ENCODE assay signal across 15 cellular contexts in genomic region chr4:77776182-77777134, GRCh38. TPM values are rescaled to one million over a fixed set of nuclear protein-coding genes. Genes with fewer than 3 reads are reported as not detected.
A peak's percentile ranks its signal among the peaks of the same experiment; 100 is the strongest.
DNase-seq lines count a peak whose midpoint lies in the region; ATAC-seq and TF ChIP-seq lines count a peak whose summit lies in the region.
"Had no signal": no experiment of that assay in that cellular context is flagged by ENCODE, and none has a peak within 500 bp of the region (broad histone marks: within the 10 kb centered on the region; RNA-seq: fewer than 3 reads in every experiment).

No MANE protein-coding gene starts in this region.

- peaks cover 41% of the 10 kb centered on the region for H3K36me3 Mint-ChIP-seq in activated CD8-positive, alpha-beta T cell treated with anti-CD3 and anti-CD28 coated beads for 36 hours (ENCODE audit: low read depth)
- H3K36me3 Mint-ChIP-seq in activated CD8-positive, alpha-beta T cell treated with anti-CD3 and anti-CD28 coated beads, Interleukin-2, amount 10 ng/mL, durations not matched to agents 7 days and 5 days (ENCODE audit: low read depth) = peaks cover 53% of the 10 kb centered on the region
- peaks cover 40% of the 10 kb centered on the region for H3K36me3 Mint-ChIP-seq in activated B cell treated with CpG ODN at 0.5 μM for 24 hours (ENCODE audit: low read depth)

- no peaks in the 10 kb centered on the region for H3K9me3 Mint-ChIP-seq in activated CD8-positive, alpha-beta T cell treated with anti-CD3 and anti-CD28 coated beads for 36 hours
- H3K9me3 Mint-ChIP-seq in activated CD8-positive, alpha-beta T cell treated with anti-CD3 and anti-CD28 coated beads, Interleukin-2, amount 10 ng/mL, durations not matched to agents 7 days and 5 days (ENCODE audit: insufficient read depth) = peaks cover 4% of the 10 kb centered on the region
- H3K9me3 Mint-ChIP-seq in activated B cell treated with CpG ODN at 0.5 μM for 24 hours = peaks cover 2% of the 10 kb centered on the region
- H3K9me3 Mint-ChIP-seq: neural progenitor cell had no signal

- H3F3A ChIP-seq in smooth muscle cell (ENCODE audit: low read depth) = no peaks in the 10 kb centered on the region

- no peaks in the 10 kb centered on the region for H3K27me3 Mint-ChIP-seq in activated CD8-positive, alpha-beta T cell treated with anti-CD3 and anti-CD28 coated beads for 36 hours
- H3K27me3 Mint-ChIP-seq in activated CD8-positive, alpha-beta T cell treated with anti-CD3 and anti-CD28 coated beads, Interleukin-2, amount 10 ng/mL, durations not matched to agents 7 days and 5 days (ENCODE audit: low read depth) = no peaks in the 10 kb centered on the region
- no peaks in the 10 kb centered on the region for H3K27me3 Mint-ChIP-seq in activated B cell treated with CpG ODN at 0.5 μM for 24 hours

- intact Hi-C loops in activated CD8-positive, alpha-beta T cell treated with anti-CD3 and anti-CD28 coated beads for 36 hours (cut with micrococcal nuclease) = no loop called here
- intact Hi-C loops in activated B cell treated with CpG ODN at 0.5 μM for 24 hours (cut with micrococcal nuclease) (no loop called here), left lung (cut with DNase I) (no loop called here)

- no peak for DNase-seq in activated CD8-positive, alpha-beta T cell treated with anti-CD3 and anti-CD28 coated beads for 36 hours
- no peak for DNase-seq in activated CD8-positive, alpha-beta T cell treated with anti-CD3 and anti-CD28 coated beads, Interleukin-2, amount 10 ng/mL, durations not matched to agents 7 days and 5 days
- DNase-seq in activated B cell treated with CpG ODN at 0.5 μM for 24 hours (no peak), iris pigment epithelial cell (ENCODE audit: low read depth) (peak; percentile 7), smooth muscle cell (lab: John Stamatoyannopoulos, UW; ENCODE audit: unreplicated experiment) (no peak), DMS79 (lab: John Stamatoyannopoulos, UW) (no peak), left lung (no peak)
- DNase-seq: ACHN; activated effector memory CD4-positive, alpha-beta T cell treated with Interleukin-2 at 50 U/mL for 16 hours; HCEC 1CT; NCI-H187 treated with DMSO at 0.1 percent for 48 hours; uterus had no signal

- 76% methylated on average over 6 of the region's 6 CpGs for WGBS in smooth muscle cell (ENCODE audit: low lambda C conversion rate)

- POLR2A ChIA-PET in activated CD8-positive, alpha-beta T cell treated with anti-CD3 and anti-CD28 coated beads for 36 hours (lab: Charles Lee) = interaction anchor here (1.3 kb wide), 1 partner anchor 10 kb away, joined by 4 read pairs; no protein-coding TSS in a partner anchor
- POLR2A ChIA-PET in activated CD8-positive, alpha-beta T cell treated with anti-CD3 and anti-CD28 coated beads, Interleukin-2, amount 10 ng/mL, durations not matched to agents 7 days and 5 days (lab: Charles Lee) = no interaction called here
- POLR2A ChIA-PET in activated B cell treated with CpG ODN at 0.5 μM for 24 hours (lab: Charles Lee) = no interaction called here

- ATAC-seq in activated CD8-positive, alpha-beta T cell treated with anti-CD3 and anti-CD28 coated beads for 36 hours = no peak
- ATAC-seq in activated CD8-positive, alpha-beta T cell treated with anti-CD3 and anti-CD28 coated beads, Interleukin-2, amount 10 ng/mL, durations not matched to agents 7 days and 5 days = no peak
- ATAC-seq in activated B cell treated with CpG ODN at 0.5 μM for 24 hours (ENCODE audit: low read depth) (no peak), left lung (no peak), GM21737 (IDR thresholded peaks at IDR 0.05; ENCODE audit: unreplicated experiment) (no peak)
- ATAC-seq: HepG2 had no signal

- H3K27ac Mint-ChIP-seq in activated CD8-positive, alpha-beta T cell treated with anti-CD3 and anti-CD28 coated beads for 36 hours = peak overlapping the region; percentile 22
- H3K27ac Mint-ChIP-seq in activated CD8-positive, alpha-beta T cell treated with anti-CD3 and anti-CD28 coated beads, Interleukin-2, amount 10 ng/mL, durations not matched to agents 7 days and 5 days = no peak overlapping the region
- H3K27ac Mint-ChIP-seq in activated B cell treated with CpG ODN at 0.5 μM for 24 hours = peak overlapping the region; percentile 38
- H3K27ac Mint-ChIP-seq: neural progenitor cell had no signal

- H3K4me1 Mint-ChIP-seq in activated CD8-positive, alpha-beta T cell treated with anti-CD3 and anti-CD28 coated beads for 36 hours (ENCODE audit: low read depth) = peaks cover 47% of the 10 kb centered on the region
- H3K4me1 Mint-ChIP-seq in activated CD8-positive, alpha-beta T cell treated with anti-CD3 and anti-CD28 coated beads, Interleukin-2, amount 10 ng/mL, durations not matched to agents 7 days and 5 days (ENCODE audit: low read depth) = peaks cover 17% of the 10 kb centered on the region
- peaks cover 24% of the 10 kb centered on the region for H3K4me1 Mint-ChIP-seq in activated B cell treated with CpG ODN at 0.5 μM for 24 hours

- no peak overlapping the region for H2AFZ ChIP-seq in smooth muscle cell (ENCODE audit: low read depth)
- H2AFZ ChIP-seq: neural progenitor cell had no signal

- H3K9me3 ChIP-seq in smooth muscle cell (replicated peaks; ENCODE audit: low read depth) (no peaks in the 10 kb centered on the region), left lung (no peaks in the 10 kb centered on the region)
- H3K9me3 ChIP-seq: uterus had no signal

- no peak overlapping the region for H3K27ac ChIP-seq in smooth muscle cell (ENCODE audit: low read depth)
- peak overlapping the region in 1 of 2 donors; percentile 14 for H3K27ac ChIP-seq in left lung
- H3K27ac ChIP-seq: neural progenitor cell, uterus had no signal

- CTCF ChIA-PET in activated CD8-positive, alpha-beta T cell treated with anti-CD3 and anti-CD28 coated beads for 36 hours (lab: Charles Lee) = no interaction called here
- CTCF ChIA-PET in activated CD8-positive, alpha-beta T cell treated with anti-CD3 and anti-CD28 coated beads, Interleukin-2, amount 10 ng/mL, durations not matched to agents 7 days and 5 days (lab: Charles Lee) = no interaction called here
- CTCF ChIA-PET in activated B cell treated with CpG ODN at 0.5 μM for 24 hours (lab: Charles Lee) = no interaction called here

- H3K4me3 Mint-ChIP-seq in activated CD8-positive, alpha-beta T cell treated with anti-CD3 and anti-CD28 coated beads for 36 hours = no peak overlapping the region
- no peak overlapping the region for H3K4me3 Mint-ChIP-seq in activated CD8-positive, alpha-beta T cell treated with anti-CD3 and anti-CD28 coated beads, Interleukin-2, amount 10 ng/mL, durations not matched to agents 7 days and 5 days
- no peak overlapping the region for H3K4me3 Mint-ChIP-seq in activated B cell treated with CpG ODN at 0.5 μM for 24 hours
- H3K4me3 Mint-ChIP-seq: neural progenitor cell had no signal

- peak overlapping the region; percentile 11 for H3K4me3 ChIP-seq in smooth muscle cell
- no peak overlapping the region for H3K4me3 ChIP-seq in left lung
- H3K4me3 ChIP-seq: neural progenitor cell, uterus had no signal

- peak overlapping the region; percentile 13 for H3K4me2 ChIP-seq in smooth muscle cell
- H3K4me2 ChIP-seq: neural progenitor cell had no signal

- H3K36me3 ChIP-seq in smooth muscle cell (ENCODE audit: low read depth) (peaks cover 5% of the 10 kb centered on the region), left lung (peaks cover 0 to 25% of the 10 kb centered on the region in 2 donors)
- H3K36me3 ChIP-seq: neural progenitor cell, uterus had no signal

- no peaks in the 10 kb centered on the region for H3K4me1 ChIP-seq in smooth muscle cell (ENCODE audit: low read depth)
- peaks cover 0 to 11% of the 10 kb centered on the region in 2 donors for H3K4me1 ChIP-seq in left lung
- H3K4me1 ChIP-seq: neural progenitor cell, uterus had no signal

- no peak for TF ChIP-seq CTCF in activated CD8-positive, alpha-beta T cell treated with anti-CD3 and anti-CD28 coated beads for 36 hours (IDR thresholded peaks at IDR 0.05)
- TF ChIP-seq CTCF in activated B cell treated with CpG ODN at 0.5 μM for 24 hours (IDR thresholded peaks at IDR 0.05) (no peak), smooth muscle cell (IDR thresholded peaks at IDR 0.05; ENCODE audit: borderline replicate concordance, insufficient read depth, poor library complexity, severe bottlenecking) (no peak), left lung (IDR thresholded peaks at IDR 0.05) (no peak)

- H3K27me3 ChIP-seq in smooth muscle cell (ENCODE audit: low read depth) (no peaks in the 10 kb centered on the region), left lung (no peaks in the 10 kb centered on the region)
- H3K27me3 ChIP-seq: neural progenitor cell, uterus had no signal

- peaks cover 54% of the 10 kb centered on the region for H3K79me2 ChIP-seq in smooth muscle cell (ENCODE audit: low read depth)

- peaks cover 75% of the 10 kb centered on the region for H4K20me1 ChIP-seq in smooth muscle cell (ENCODE audit: low read depth)

- no peak overlapping the region for H3K9ac ChIP-seq in smooth muscle cell (ENCODE audit: low read depth)
- H3K9ac ChIP-seq: neural progenitor cell had no signal

RNA-seq across cellular contexts. Expression of gene CNOT6L, which starts 42.7 kb away (rescaled TPM):
- total RNA-seq in activated CD8-positive, alpha-beta T cell treated with anti-CD3 and anti-CD28 coated beads for 36 hours = 100 to 1,000 TPM; 109 to 118 TPM
- total RNA-seq in activated CD8-positive, alpha-beta T cell treated with anti-CD3 and anti-CD28 coated beads, Interleukin-2, amount 10 ng/mL, durations not matched to agents 7 days and 5 days = 100 to 1,000 TPM; 107 to 108 TPM
- total RNA-seq in activated B cell treated with CpG ODN at 0.5 μM for 24 hours (72.2 and 75.3 TPM in 2 replicates), smooth muscle cell (19.5 and 22.2 TPM in 2 replicates), left lung (10 to 100 TPM; 35.9 to 43.5 TPM)
- polyA plus RNA-seq in smooth muscle cell = 4.8 and 7.3 TPM in 2 replicates
